In genomic region chr5:138789771-138790242, GRCh38 we compare ENCODE assay signal across 8 cellular contexts.
DNase-seq lines count a peak whose midpoint lies in the region; TF ChIP-seq lines count a peak whose summit lies in the region.

No MANE protein-coding gene starts in this region.

- DNase-seq in AG09309 (ENCODE audit: low read depth) (no peak), GM12864 (ENCODE audit: low read depth) (peak; percentile 25), NCI-H524 (lab: John Stamatoyannopoulos, UW) (peak; percentile 60 to 80), choroid plexus epithelial cell (ENCODE audit: low read depth) (peak; percentile 59), midbrain (lab: John Stamatoyannopoulos, UW) (peak; percentile 32), putamen (ENCODE audit: low spot score) (no peak), NCI-H446 treated with DMSO at 0.1 percent for 48 hours (lab: John Stamatoyannopoulos, UW) (no peak), NCI-H2107 treated with DMSO at 0.1 percent for 48 hours (lab: John Stamatoyannopoulos, UW; ENCODE audit: unreplicated experiment) (no peak)

- peak; percentile 54 for TF ChIP-seq CTCF in AG09309 (IDR thresholded peaks at IDR 0.05; ENCODE audit: control insufficient read depth, insufficient read depth, low read depth, low read length, missing control alignments)
- TF ChIP-seq CTCF in GM12864 (IDR thresholded peaks at IDR 0.05; ENCODE audit: low read depth, low read length, missing control alignments): peak; percentile 72
- peak; percentile 62 for TF ChIP-seq CTCF in choroid plexus epithelial cell (conservative IDR thresholded peaks at IDR 0.05; ENCODE audit: low read depth, low read length)

- H3K4me3 ChIP-seq in AG09309 (ENCODE audit: control insufficient read depth, low read depth, low read length) (no peak overlapping the region), GM12864 (ENCODE audit: low read depth, low read length) (no peak overlapping the region), choroid plexus epithelial cell (ENCODE audit: low read depth, low read length) (no peak overlapping the region)

Comparison
In these comparisons a context has a peak if more than half of its experiments do, and no peak if none do; other contexts are left out.
1. DNase-seq: peak in GM12864 (single experiment), NCI-H524 (2 of 2), choroid plexus epithelial cell (single experiment) and midbrain (single experiment); none in AG09309 (single experiment), putamen (single experiment), NCI-H446 treated with DMSO at 0.1 percent for 48 hours (single experiment) and NCI-H2107 treated with DMSO at 0.1 percent for 48 hours (single experiment).
2. Peak in every context shown above with its lines, with median percentiles within 50 percentile points of each other: CTCF ChIP-seq.